Comparison of ENCODE assay signal across 16 cellular contexts in the genomic region with DNA sequence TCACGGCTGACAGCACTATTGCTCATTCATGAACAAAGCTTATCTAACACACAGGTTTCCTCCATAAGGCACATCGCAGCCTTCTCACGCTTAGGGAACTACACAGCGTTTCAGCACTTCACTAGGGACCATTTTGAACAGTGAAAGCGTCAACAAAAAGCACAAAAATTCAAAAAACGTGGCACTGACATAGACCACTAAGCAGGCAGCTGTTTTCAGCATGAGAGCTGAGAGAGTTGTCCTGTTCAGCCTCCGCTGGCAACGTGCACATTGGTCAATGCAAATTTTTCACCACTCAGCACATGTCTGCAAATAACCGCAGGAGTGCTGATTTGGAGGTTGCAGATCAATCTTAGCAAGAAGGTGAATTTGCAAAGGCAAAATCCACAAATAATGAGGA.
"Had no signal": no experiment of that assay in that cellular context is flagged by ENCODE, and none has a peak within 500 bp of the region (broad histone marks: within the 10 kb centered on the region; RNA-seq: fewer than 3 reads in every experiment).

No MANE protein-coding gene starts in this region.

- H3K27me3 Mint-ChIP-seq: activated naive CD8-positive, alpha-beta T cell had no signal

- H3K27ac ChIP-seq: brain microvascular endothelial cell, gastrocnemius medialis, heart right ventricle, left ventricle myocardium inferior, ovary, thyroid gland had no signal

- H3K27ac Mint-ChIP-seq: activated naive CD8-positive, alpha-beta T cell had no signal

- H3K4me3 ChIP-seq: gastrocnemius medialis, heart right ventricle, left ventricle myocardium inferior, ovary, thyroid gland had no signal

- H3K9me3 ChIP-seq: gastrocnemius medialis, heart right ventricle, left ventricle myocardium inferior, ovary, thyroid gland had no signal

- H3K36me3 Mint-ChIP-seq: activated naive CD8-positive, alpha-beta T cell had no signal

- H3K9me3 Mint-ChIP-seq: neural crest cell had no signal

- DNase-seq: activated CD4-positive, alpha-beta T cell treated with anti-CD3 and anti-CD28 coated beads for 1 hour; activated CD4-positive, alpha-beta T cell treated with anti-CD3 and anti-CD28 coated beads, Interleukin-2, amount 50 U/mL, for 48 hours; activated effector memory CD4-positive, alpha-beta T cell treated with Interleukin-2 at 50 U/mL for 16 hours; amygdala; brain microvascular endothelial cell; gastrocnemius medialis; left ventricle myocardium inferior; mesenchymal stem cell; stimulated activated CD4-positive, alpha-beta T cell treated with anti-CD3 and anti-CD28 coated beads, Interleukin-15, amount 100 ng/mL, for 24 hours; stimulated activated CD4-positive, alpha-beta T cell treated with anti-CD3 and anti-CD28 coated beads, Interleukin-4, amount 100 ng/mL, for 4 hours; T-helper 2 cell; thyroid gland had no signal

- H3K36me3 ChIP-seq: brain microvascular endothelial cell, gastrocnemius medialis, ovary, thyroid gland had no signal

- H3K4me1 ChIP-seq: gastrocnemius medialis, thyroid gland had no signal

- H3K27me3 ChIP-seq: brain microvascular endothelial cell, gastrocnemius medialis, heart right ventricle, ovary, thyroid gland had no signal

- H3K4me3 Mint-ChIP-seq: activated naive CD8-positive, alpha-beta T cell had no signal

- ATAC-seq: gastrocnemius medialis, heart right ventricle had no signal
